In the genomic region with DNA sequence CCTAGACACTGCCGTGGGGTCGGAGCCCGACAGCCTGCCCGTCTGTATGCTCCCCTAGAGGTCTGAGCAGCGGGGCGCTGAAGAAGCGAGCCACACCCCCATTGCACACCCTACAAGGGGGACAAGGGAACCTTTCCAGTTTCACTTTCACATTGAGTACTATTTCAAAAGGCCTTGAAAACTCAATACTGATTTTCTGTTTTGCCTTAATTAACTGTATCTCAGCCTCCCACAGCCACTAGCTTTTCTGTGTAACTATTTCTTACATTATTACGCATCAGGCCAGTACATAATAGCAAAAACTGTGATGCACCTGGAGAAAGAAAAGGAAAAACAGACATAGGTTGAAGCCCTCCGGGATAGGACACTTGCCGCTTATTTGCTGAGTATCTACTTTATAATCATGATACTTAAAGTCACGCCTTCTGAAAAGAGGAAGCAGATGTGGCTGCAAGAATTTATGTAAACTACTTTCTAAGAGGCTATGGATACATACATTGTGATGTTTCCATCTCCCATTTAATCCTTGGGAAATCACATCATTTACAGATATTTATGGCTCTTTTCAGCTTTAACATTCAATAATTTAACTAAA, we compare ENCODE assay signal across 8 cellular contexts.
DNase-seq lines count a peak whose midpoint lies in the region; ATAC-seq lines count a peak whose summit lies in the region.

No MANE protein-coding gene starts in this region.

- H3K9ac ChIP-seq in neuronal stem cell (ENCODE audit: low read depth, low read length, poor library complexity) = no peak overlapping the region

- H3K79me1 ChIP-seq in neuronal stem cell (ENCODE audit: low read depth, low read length) = no peaks in the 10 kb centered on the region

- no peaks in the 10 kb centered on the region for H3K9me3 Mint-ChIP-seq in activated CD4-positive, alpha-beta memory T cell treated with anti-CD3 and anti-CD28 coated beads for 36 hours

- H2BK15ac ChIP-seq in neuronal stem cell (ENCODE audit: low read length) = no peak overlapping the region

- in situ Hi-C loops in KBM-7 (cut with MboI; ENCODE audit: low pct_unique_long_range_greater_than_20kb, low sequenced_read_pairs) = no loop called here

- H3K4me2 ChIP-seq in neuronal stem cell (ENCODE audit: insufficient read depth, low read length, poor library complexity, severe bottlenecking) = no peak overlapping the region

- no peaks in the 10 kb centered on the region for H3K27me3 ChIP-seq in neuronal stem cell (ENCODE audit: control insufficient read depth in 3 of 3, insufficient read depth in 3 of 3, low read depth in 1 of 3, low read length in 3 of 3)

- peaks cover 0 to 2% of the 10 kb centered on the region in 2 donors for H3K9me3 ChIP-seq in neuronal stem cell (replicated peaks in 1 of 2; ENCODE audit: control insufficient read depth in 2 of 2, insufficient read depth in 1 of 2, low read depth in 1 of 2, low read length in 2 of 2)

- no peak overlapping the region for H2BK120ac ChIP-seq in neuronal stem cell (ENCODE audit: low read depth, low read length)

- no CpG with 5 or more reads among the region's 11 CpGs for WGBS in neuronal stem cell (ENCODE audit: extremely low coverage in 2 of 2, insufficient read length in 2 of 2, insufficient replicate concordance in 1 of 2), 2 donors

- H3K36me3 ChIP-seq in neuronal stem cell (replicated peaks in 1 of 2; ENCODE audit: control insufficient read depth in 2 of 2, insufficient read depth in 2 of 2, low read length in 2 of 2) = no peaks in the 10 kb centered on the region

- CTCF ChIA-PET in activated CD4-positive, alpha-beta memory T cell treated with anti-CD3 and anti-CD28 coated beads for 36 hours (lab: Charles Lee) = no interaction called here

- no peak overlapping the region for H3K27ac Mint-ChIP-seq in activated CD4-positive, alpha-beta memory T cell treated with anti-CD3 and anti-CD28 coated beads for 36 hours

- H3K4me1 Mint-ChIP-seq in activated CD4-positive, alpha-beta memory T cell treated with anti-CD3 and anti-CD28 coated beads for 36 hours (ENCODE audit: low read depth) = peaks cover 8% of the 10 kb centered on the region

- H2AK5ac ChIP-seq in neuronal stem cell (ENCODE audit: low read depth, low read length) = no peak overlapping the region

- H2BK12ac ChIP-seq in neuronal stem cell (ENCODE audit: low read length) = no peak overlapping the region

- peak overlapping the region; percentile 58 for H3K4me3 Mint-ChIP-seq in activated CD4-positive, alpha-beta memory T cell treated with anti-CD3 and anti-CD28 coated beads for 36 hours

- H4K91ac ChIP-seq in neuronal stem cell (ENCODE audit: low read depth, low read length, poor library complexity) = no peak overlapping the region

- H3K27ac ChIP-seq in neuronal stem cell (replicated peaks; ENCODE audit: low read length) = no peak overlapping the region

- no peak overlapping the region for H3K4ac ChIP-seq in neuronal stem cell (ENCODE audit: low read length)

- no peak overlapping the region for H3K14ac ChIP-seq in neuronal stem cell (ENCODE audit: low read length)

- no peak overlapping the region for H3K4me3 ChIP-seq in neuronal stem cell (ENCODE audit: low read length in 2 of 2)

- H3K27me3 Mint-ChIP-seq in activated CD4-positive, alpha-beta memory T cell treated with anti-CD3 and anti-CD28 coated beads for 36 hours = no peaks in the 10 kb centered on the region

- ATAC-seq in GM19452 (IDR thresholded peaks at IDR 0.05; ENCODE audit: unreplicated experiment) = peak; percentile 88
- no peak for ATAC-seq in HG02571 (IDR thresholded peaks at IDR 0.05; ENCODE audit: unreplicated experiment)

- H3K23ac ChIP-seq in neuronal stem cell (ENCODE audit: low read depth, low read length, poor library complexity) = no peak overlapping the region

- H3K36me3 Mint-ChIP-seq in activated CD4-positive, alpha-beta memory T cell treated with anti-CD3 and anti-CD28 coated beads for 36 hours = no peaks in the 10 kb centered on the region

- no peak overlapping the region for H2AFZ ChIP-seq in neuronal stem cell (ENCODE audit: low read length)

- DNase-seq in KBM-7 (peak; percentile 3), neuronal stem cell (ENCODE audit: low spot score) (no peak), NCI-H446 treated with DMSO at 0.1 percent for 48 hours (lab: John Stamatoyannopoulos, UW) (no peak), NCI-H2107 (lab: John Stamatoyannopoulos, UW) (no peak)
- DNase-seq in activated CD4-positive, alpha-beta memory T cell treated with anti-CD3 and anti-CD28 coated beads for 36 hours = peak; percentile 28
- peak; percentile 18 for DNase-seq in stimulated activated CD4-positive, alpha-beta T cell treated with anti-CD3 and anti-CD28 coated beads, Interleukin-4, amount 100 ng/mL, for 24 hours

- no peak overlapping the region for H3K18ac ChIP-seq in neuronal stem cell (ENCODE audit: low read length)

- H3K4me1 ChIP-seq in neuronal stem cell (ENCODE audit: control insufficient read depth in 2 of 2, insufficient read depth in 1 of 2, low read depth in 1 of 2, low read length in 2 of 2) = no peaks in the 10 kb centered on the region

- H2BK5ac ChIP-seq in neuronal stem cell (ENCODE audit: low read length) = no peak overlapping the region

- no peak overlapping the region for H4K8ac ChIP-seq in neuronal stem cell (ENCODE audit: low read depth, low read length)

- POLR2A ChIA-PET in activated CD4-positive, alpha-beta memory T cell treated with anti-CD3 and anti-CD28 coated beads for 36 hours (lab: Charles Lee) = no interaction called here

- intact Hi-C loops in activated CD4-positive, alpha-beta memory T cell treated with anti-CD3 and anti-CD28 coated beads for 36 hours (cut with micrococcal nuclease) = no loop called here

Comparison
In these comparisons a context has a peak if more than half of its experiments do, and no peak if none do; other contexts are left out.
1. DNase-seq: peak in KBM-7 (single experiment), activated CD4-positive, alpha-beta memory T cell treated with anti-CD3 and anti-CD28 coated beads for 36 hours (single experiment) and stimulated activated CD4-positive, alpha-beta T cell treated with anti-CD3 and anti-CD28 coated beads, Interleukin-4, amount 100 ng/mL, for 24 hours (single experiment); none in neuronal stem cell (single experiment), NCI-H446 treated with DMSO at 0.1 percent for 48 hours (single experiment) and NCI-H2107 (single experiment).